In genomic region chr6:131920656-131921055, GRCh38 we compare ENCODE assay signal across 10 cellular contexts.
"Had no signal": no experiment of that assay in that cellular context is flagged by ENCODE, and none has a peak within 500 bp of the region (broad histone marks: within the 10 kb centered on the region; RNA-seq: fewer than 3 reads in every experiment).

No MANE protein-coding gene starts in this region.

- DNase-seq: GM23248, GOT3, H7, H9, HCEC 1CT, HFFc6 had no signal

- H3K4me1 Mint-ChIP-seq: H9 had no signal

- H3K4me3 ChIP-seq: GM23248, GM23338, HAP-1 had no signal

- H3K9ac ChIP-seq: GM23248 had no signal

- FAIRE-seq: H54 had no signal

- H3K27ac Mint-ChIP-seq: GM23338, H9, HFFc6 had no signal

- H3K27ac ChIP-seq: GM23248 had no signal

- H3K4me2 ChIP-seq: GM23338 had no signal

- H3K4me1 ChIP-seq: HAP-1 had no signal

- H3K36me3 ChIP-seq: HAP-1 had no signal

- H2AFZ ChIP-seq: GM23248, GM23338 had no signal

- H3K9me3 ChIP-seq: HAP-1 had no signal

- H3K4me3 Mint-ChIP-seq: GM23338, H9, HFFc6 had no signal

- ATAC-seq: GM23338, HCT116 had no signal
